In the genomic region with DNA sequence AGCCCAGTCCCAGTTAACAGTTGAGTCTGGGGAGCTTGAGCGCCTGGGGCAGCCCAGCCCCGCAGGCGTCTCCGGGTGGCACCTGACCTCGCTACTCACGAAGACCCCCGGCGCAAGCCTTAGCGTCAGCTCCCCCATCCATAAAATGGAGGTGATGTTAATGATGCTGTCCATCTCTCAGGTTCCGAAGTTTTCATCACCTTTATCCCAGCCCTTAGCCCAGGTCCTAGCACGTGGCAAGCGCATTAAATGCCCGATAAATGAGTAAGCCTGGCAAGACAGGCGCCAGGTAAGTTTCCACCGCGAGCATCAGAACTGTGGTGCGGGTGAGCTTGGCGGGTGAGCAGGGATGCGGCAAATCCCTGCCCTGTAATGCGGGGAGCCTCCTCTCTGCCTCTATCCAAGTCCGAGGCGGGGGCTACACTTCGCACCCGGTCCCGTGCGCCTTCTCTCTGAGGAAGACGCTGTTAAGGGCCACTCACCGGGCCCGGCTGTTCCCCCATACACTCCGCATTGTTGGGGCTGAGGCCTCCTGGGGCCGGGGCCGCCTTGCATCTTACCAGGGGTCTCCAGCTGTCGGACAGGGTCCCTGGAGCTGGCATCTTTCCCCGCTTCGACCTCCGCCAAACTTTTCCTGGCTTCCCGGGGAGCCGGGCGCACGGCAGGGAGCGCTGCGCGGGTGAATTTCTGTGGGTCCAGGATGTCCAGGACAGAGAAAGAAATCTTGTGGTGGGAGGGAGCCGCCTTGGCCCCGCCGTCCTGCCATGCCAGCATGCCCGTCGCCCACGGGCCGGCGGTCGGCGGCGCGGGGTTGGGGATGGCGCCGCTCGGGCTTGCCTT, we compare ENCODE assay signal across 13 cellular contexts. TPM values are rescaled to one million over a fixed set of nuclear protein-coding genes. Genes with fewer than 3 reads are reported as not detected.
DNase-seq lines count a peak whose midpoint lies in the region; ATAC-seq, FAIRE-seq and TF ChIP-seq lines count a peak whose summit lies in the region.
"Had no signal": no experiment of that assay in that cellular context is flagged by ENCODE, and none has a peak within 500 bp of the region (broad histone marks: within the 10 kb centered on the region; RNA-seq: fewer than 3 reads in every experiment).

No MANE protein-coding gene starts in this region.

- TF ChIP-seq CTCF in heart left ventricle (IDR thresholded peaks at IDR 0.05) (no peak), astrocyte (IDR thresholded peaks at IDR 0.05; ENCODE audit: insufficient read depth, low read depth, low read length) (no peak), upper lobe of left lung (IDR thresholded peaks at IDR 0.05) (no peak)

- H3K9ac ChIP-seq in astrocyte (ENCODE audit: low read length) = no peak overlapping the region

- H3K9me3 Mint-ChIP-seq in astrocyte (ENCODE audit: unreplicated experiment) (peaks cover 2% of the 10 kb centered on the region), memory B cell (no peaks in the 10 kb centered on the region)
- H3K9me3 Mint-ChIP-seq: activated naive CD4-positive, alpha-beta T cell treated with anti-CD3 and anti-CD28 coated beads, Interleukin-2, amount 50 U/mL, for 72 hours; T-helper 1 cell treated with Interleukin-12 subunit alpha and Interleukin-12 subunit beta and Interleukin-4 antibody, amounts not matched to agents 30 μg/mL and 1 μg/mL, for 36 hours had no signal

- ATAC-seq in heart left ventricle (no peak), left cardiac atrium (no peak), memory B cell (ENCODE audit: low read depth) (no peak), upper lobe of left lung (ENCODE audit: low FRiP score in 2 of 2) (no peak)

- peaks cover 5% of the 10 kb centered on the region for H4K20me1 ChIP-seq in astrocyte (ENCODE audit: insufficient read depth, low read length)

- H3K36me3 ChIP-seq in heart left ventricle = no peaks in the 10 kb centered on the region
- H3K36me3 ChIP-seq in astrocyte (ENCODE audit: insufficient read depth, low read length) = no peaks in the 10 kb centered on the region
- no peaks in the 10 kb centered on the region for H3K36me3 ChIP-seq in urinary bladder (ENCODE audit: insufficient read depth)
- H3K36me3 ChIP-seq in upper lobe of left lung = no peaks in the 10 kb centered on the region
- H3K36me3 ChIP-seq: right atrium auricular region had no signal

- H3K27me3 ChIP-seq in heart left ventricle (peaks cover 39 to 100% (median 70%) of the 10 kb centered on the region in 9 donors), astrocyte (ENCODE audit: insufficient read depth, low read length) (peaks cover 84% of the 10 kb centered on the region), upper lobe of left lung (peaks cover 0 to 47% (median 31%) of the 10 kb centered on the region in 4 donors)

- H3K36me3 Mint-ChIP-seq in astrocyte (ENCODE audit: low read depth, unreplicated experiment) (no peaks in the 10 kb centered on the region), memory B cell (no peaks in the 10 kb centered on the region)

- H3K4me1 ChIP-seq in heart left ventricle = peaks cover 0 to 32% (median 10%) of the 10 kb centered on the region in 12 donors
- H3K4me1 ChIP-seq in astrocyte (ENCODE audit: insufficient read depth, low read length) = no peaks in the 10 kb centered on the region
- peaks cover 9% of the 10 kb centered on the region for H3K4me1 ChIP-seq in urinary bladder (ENCODE audit: insufficient read depth)
- H3K4me1 ChIP-seq in upper lobe of left lung = peaks cover 11 to 38% (median 23%) of the 10 kb centered on the region in 4 donors

- no peak overlapping the region for H3K27ac ChIP-seq in heart left ventricle
- H3K27ac ChIP-seq in astrocyte (ENCODE audit: low read depth, low read length) = no peak overlapping the region
- no peak overlapping the region for H3K27ac ChIP-seq in urinary bladder (ENCODE audit: low read depth)
- H3K27ac ChIP-seq in upper lobe of left lung = no peak overlapping the region
- H3K27ac ChIP-seq: right atrium auricular region had no signal

- TF ChIP-seq POLR2A in heart left ventricle (IDR thresholded peaks at IDR 0.05) (no peak), upper lobe of left lung (IDR thresholded peaks at IDR 0.05) (no peak)

- H3K4me3 Mint-ChIP-seq in astrocyte (ENCODE audit: unreplicated experiment) (peak overlapping the region; percentile 64), memory B cell (peak overlapping the region; percentile 39)
- H3K4me3 Mint-ChIP-seq: T-helper 1 cell treated with Interleukin-12 subunit alpha and Interleukin-12 subunit beta and Interleukin-4 antibody, amounts not matched to agents 30 μg/mL and 1 μg/mL, for 36 hours had no signal

- H2AFZ ChIP-seq in astrocyte (ENCODE audit: low read depth, low read length) = no peak overlapping the region

- DNase-seq in heart left ventricle (no peak), left cardiac atrium (no peak), astrocyte (ENCODE audit: low read depth) (no peak), memory B cell (ENCODE audit: low spot score in 2 of 2) (no peak), NCI-H1436 (lab: John Stamatoyannopoulos, UW) (no peak), upper lobe of left lung (no peak), NOMO-1 treated with dmso at 0.1 percent for 144 hours (lab: John Stamatoyannopoulos, UW; ENCODE audit: unreplicated experiment) (no peak)

- H3K4me1 Mint-ChIP-seq in astrocyte (ENCODE audit: low read depth, unreplicated experiment) (peaks cover 4% of the 10 kb centered on the region), memory B cell (peaks cover 18% of the 10 kb centered on the region)

- no peaks in the 10 kb centered on the region for H3K79me2 ChIP-seq in astrocyte (ENCODE audit: insufficient read depth, low read length)

- 1 to 3% (median 2%) methylated on average over 37 to 58 of the region's 58 CpGs for WGBS in heart left ventricle, 4 donors
- 1% methylated on average over 58 of the region's 58 CpGs for WGBS in urinary bladder
- WGBS in upper lobe of left lung, 2 donors = 2 to 3% methylated on average over 11 to 51 of the region's 58 CpGs

- H3K27me3 Mint-ChIP-seq in astrocyte (ENCODE audit: low read depth, unreplicated experiment) (peaks cover 76% of the 10 kb centered on the region), memory B cell (peaks cover 34% of the 10 kb centered on the region)

- FAIRE-seq in astrocyte (lab: Jason Lieb, UNC) = no peak

- H3K4me3 ChIP-seq in heart left ventricle (peak overlapping the region in 10 of 12 donors; percentile 5 to 31 (median 20)), astrocyte (ENCODE audit: insufficient read depth, low read depth, low read length) (no peak overlapping the region), urinary bladder (ENCODE audit: low read depth, low read length) (peak overlapping the region; percentile 20), upper lobe of left lung (peak overlapping the region in 2 of 4 donors; percentile 1 to 25)

- no peak overlapping the region for H3K27ac Mint-ChIP-seq in astrocyte (ENCODE audit: unreplicated experiment)
- H3K27ac Mint-ChIP-seq in memory B cell = peak overlapping the region; percentile 40
- H3K27ac Mint-ChIP-seq: activated naive CD4-positive, alpha-beta T cell treated with anti-CD3 and anti-CD28 coated beads, Interleukin-2, amount 50 U/mL, for 72 hours; T-helper 1 cell treated with Interleukin-12 subunit alpha and Interleukin-12 subunit beta and Interleukin-4 antibody, amounts not matched to agents 30 μg/mL and 1 μg/mL, for 36 hours had no signal

- no peak for TF ChIP-seq EP300 in upper lobe of left lung (IDR thresholded peaks at IDR 0.05)

- intact Hi-C loops in heart left ventricle (cut with DNase I) (no loop called here), left cardiac atrium (cut with DNase I) (no loop called here)

- H3K9me3 ChIP-seq in heart left ventricle = no peaks in the 10 kb centered on the region
- H3K9me3 ChIP-seq in astrocyte (ENCODE audit: insufficient read depth, low read depth, low read length) = no peaks in the 10 kb centered on the region
- no peaks in the 10 kb centered on the region for H3K9me3 ChIP-seq in upper lobe of left lung
- H3K9me3 ChIP-seq: right atrium auricular region had no signal

- peak overlapping the region; percentile 50 for H3K4me2 ChIP-seq in astrocyte (ENCODE audit: low read length)

RNA-seq across cellular contexts. Expression of gene NKX1-2, which starts 0.4 kb away (rescaled TPM):
- total RNA-seq in heart left ventricle = not detected
- not detected for polyA plus RNA-seq in heart left ventricle
- total RNA-seq in left cardiac atrium = not detected
- total RNA-seq in astrocyte = 0.07 TPM in 1 of 2 replicates, not detected in the other
- not detected for total RNA-seq in urinary bladder
- not detected for polyA plus RNA-seq in urinary bladder
- total RNA-seq in upper lobe of left lung = under 1 TPM in 1 of 6 donors, not detected in 5; 0.09 TPM
- total RNA-seq: activated naive CD4-positive, alpha-beta T cell treated with anti-CD3 and anti-CD28 coated beads, Interleukin-2, amount 50 U/mL, for 72 hours; glomerular endothelial cell; right atrium auricular region; subcutaneous adipose tissue had no signal

RNA-seq across cellular contexts. Expression of gene LHPP, which starts 12.2 kb away (rescaled TPM):
- total RNA-seq in heart left ventricle = 10 to 100 TPM; 10.4 to 23.5 (median 14.2) TPM
- polyA plus RNA-seq in heart left ventricle = 1 to 10 TPM; 5.6 to 6.7 TPM
- total RNA-seq in left cardiac atrium = 10 to 100 TPM; 11.6 to 16.4 TPM
- 6.9 and 9.7 TPM in 2 replicates for total RNA-seq in astrocyte
- 6.6 TPM for total RNA-seq in urinary bladder
- 15.8 TPM for polyA plus RNA-seq in urinary bladder
- 10 to 100 TPM; 12.0 to 21.4 (median 16.4) TPM for total RNA-seq in upper lobe of left lung

RNA-seq across cellular contexts. Expression of gene OAT, which starts 30.7 kb away (rescaled TPM):
- total RNA-seq in heart left ventricle (10 to 100 TPM; 27.3 to 56.1 (median 33.8) TPM), left cardiac atrium (10 to 100 TPM; 37.2 to 51.1 TPM), astrocyte (119 and 120 TPM in 2 replicates), urinary bladder (183 TPM), upper lobe of left lung (10 to 100 TPM; 21.0 to 82.7 (median 48.0) TPM)
- polyA plus RNA-seq in heart left ventricle (10 to 100 TPM in 1 of 2 donors, 1 to 10 TPM in 1; 9.3 to 36.0 TPM), urinary bladder (95.5 TPM)
